Comparison of ENCODE assay signal across 10 cellular contexts in genomic region chr14:73526036-73526984, GRCh38. TPM values are rescaled to one million over a fixed set of nuclear protein-coding genes. Genes with fewer than 3 reads are reported as not detected.
DNase-seq lines count a peak whose midpoint lies in the region; ATAC-seq and TF ChIP-seq lines count a peak whose summit lies in the region.
"Had no signal": no experiment of that assay in that cellular context is flagged by ENCODE, and none has a peak within 500 bp of the region (broad histone marks: within the 10 kb centered on the region; RNA-seq: fewer than 3 reads in every experiment).

No MANE protein-coding gene starts in this region.

- H3K4me3 ChIP-seq in fibroblast of mammary gland (ENCODE audit: control insufficient read depth, low read depth, low read length): no peak overlapping the region
- no peak overlapping the region for H3K4me3 ChIP-seq in gastrocnemius medialis
- H3K4me3 ChIP-seq: skin epidermis had no signal

- H3K27me3 ChIP-seq in gastrocnemius medialis: no peaks in the 10 kb centered on the region

- DNase-seq in NCI-H2196 treated with DMSO at 0.1 percent for 48 hours (lab: John Stamatoyannopoulos, UW; ENCODE audit: unreplicated experiment): peak; percentile 55
- DNase-seq in fibroblast of mammary gland (ENCODE audit: low read depth): peak; percentile 49
- no peak for DNase-seq in gastrocnemius medialis
- no peak for DNase-seq in T-helper 17 cell
- no peak for DNase-seq in hippocampal formation (lab: John Stamatoyannopoulos, UW)
- DNase-seq: activated CD4-positive, alpha-beta T cell treated with anti-CD3 and anti-CD28 coated beads for 48 hours; activated naive CD4-positive, alpha-beta T cell treated with anti-CD3 and anti-CD28 coated beads, Interleukin-2, amount 50 U/mL, for 16 hours; NCI-H1105 treated with DMSO at 0.1 percent for 48 hours had no signal

- H3K4me3 Mint-ChIP-seq in T-helper 17 cell: no peak overlapping the region

- in situ Hi-C loops in gastrocnemius medialis (cut with MboI; ENCODE audit: low sequenced_read_pairs in 4 of 4): loop anchor here in 2 of 4 donors (5.0 to 10.0 kb wide), 2 partner anchors 36 to 48 kb away; no protein-coding TSS in a partner anchor

- no peaks in the 10 kb centered on the region for H3K9me3 ChIP-seq in gastrocnemius medialis
- H3K9me3 ChIP-seq in T-helper 17 cell (ENCODE audit: control insufficient read depth, low read length, poor library complexity, severe bottlenecking): no peaks in the 10 kb centered on the region

- intact Hi-C loops in gastrocnemius medialis (cut with DNase I; ENCODE audit: low total_unique reads): loop anchor here (5.0 kb wide), 1 partner anchor 41 kb away; the partner anchor contains the start of gene ACOT2

- no peak overlapping the region for H3K27ac Mint-ChIP-seq in T-helper 17 cell

- no peak for TF ChIP-seq CTCF in fibroblast of mammary gland (conservative IDR thresholded peaks at IDR 0.05; ENCODE audit: control insufficient read depth, insufficient read depth, low read depth, low read length)
- TF ChIP-seq CTCF in gastrocnemius medialis (IDR thresholded peaks at IDR 0.05 in 4 of 5, conservative IDR thresholded peaks at IDR 0.05 in 1 of 5): no peak

- H3K36me3 Mint-ChIP-seq in T-helper 17 cell (ENCODE audit: low read depth): no peaks in the 10 kb centered on the region

- ATAC-seq in gastrocnemius medialis (peak; percentile 36 to 60), T-helper 17 cell (no peak), HG02610 (IDR thresholded peaks at IDR 0.05; ENCODE audit: unreplicated experiment) (no peak)

- H3K27me3 Mint-ChIP-seq in T-helper 17 cell: no peaks in the 10 kb centered on the region

- peak overlapping the region; percentile 14 to 33 (median 22) for H3K27ac ChIP-seq in gastrocnemius medialis
- H3K27ac ChIP-seq: skin epidermis had no signal

- H3K36me3 ChIP-seq in gastrocnemius medialis: no peaks in the 10 kb centered on the region

- H3K4me1 ChIP-seq in gastrocnemius medialis: peaks cover 11 to 16% of the 10 kb centered on the region in 2 donors

- peaks cover 2% of the 10 kb centered on the region for H3K4me1 Mint-ChIP-seq in T-helper 17 cell

- TF ChIP-seq POLR2A in gastrocnemius medialis (IDR thresholded peaks at IDR 0.05): no peak

RNA-seq across cellular contexts. Expression of gene ACOT1, which starts 10.6 kb away (rescaled TPM):
- 10 to 100 TPM in 2 of 4 donors, 1 to 10 TPM in 2; 4.3 to 21.9 (median 11.2) TPM for total RNA-seq in gastrocnemius medialis
- total RNA-seq in T-helper 17 cell: 1 to 10 TPM; 2.2 to 3.6 TPM

RNA-seq across cellular contexts. Expression of gene HEATR4, which starts 32.4 kb away (rescaled TPM):
- total RNA-seq in gastrocnemius medialis: under 1 TPM in 2 of 4 donors, not detected in 2; 0.15 to 0.46 TPM
- under 1 TPM in 1 of 2 donors, not detected in 1; 0.07 TPM for total RNA-seq in T-helper 17 cell

RNA-seq across cellular contexts. Expression of gene RIOX1, which starts 35.6 kb away (rescaled TPM):
- total RNA-seq in gastrocnemius medialis: 1 to 10 TPM; 7.0 to 8.2 (median 7.6) TPM
- 10 to 100 TPM; 25.1 to 31.7 TPM for total RNA-seq in T-helper 17 cell

RNA-seq across cellular contexts. Expression of gene ACOT2, which starts 42.7 kb away (rescaled TPM):
- 100 to 1,000 TPM in 3 of 4 donors, 10 to 100 TPM in 1; 52.7 to 114 (median 104) TPM for total RNA-seq in gastrocnemius medialis
- 10 to 100 TPM; 11.1 to 16.1 TPM for total RNA-seq in T-helper 17 cell

Comparison
In these comparisons a context has a peak if more than half of its experiments do, and no peak if none do; other contexts are left out.
1. DNase-seq: peak in NCI-H2196 treated with DMSO at 0.1 percent for 48 hours (single experiment) and fibroblast of mammary gland (single experiment); none in gastrocnemius medialis (0 of 2), T-helper 17 cell (0 of 3) and hippocampal formation (0 of 2).
2. ATAC-seq: peak in gastrocnemius medialis (2 of 2); none in T-helper 17 cell (single experiment) and HG02610 (single experiment).